In the genomic region with DNA sequence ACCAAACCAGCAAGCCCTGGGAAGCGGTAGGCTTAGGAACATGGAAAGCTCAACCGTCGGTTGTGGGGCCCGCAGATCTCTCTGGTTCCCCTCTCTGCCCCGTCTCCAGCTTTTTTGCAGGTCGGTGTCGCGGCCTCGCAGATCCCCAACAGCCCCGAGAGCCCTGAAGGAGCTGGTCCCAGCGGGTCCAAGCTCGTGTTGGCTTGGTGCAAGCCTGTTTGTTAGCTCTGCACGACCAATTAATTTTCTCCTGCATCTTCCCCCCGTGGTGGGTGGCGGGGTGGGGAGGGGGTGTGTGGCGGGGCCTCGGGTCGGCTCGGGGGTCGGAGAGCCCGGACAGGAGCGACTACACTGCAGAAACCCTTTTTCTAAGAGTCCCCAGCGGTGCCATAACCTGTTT, we compare ENCODE assay signal across 12 cellular contexts. TPM values are rescaled to one million over a fixed set of nuclear protein-coding genes. Genes with fewer than 3 reads are reported as not detected.
DNase-seq lines count a peak whose midpoint lies in the region; ATAC-seq, FAIRE-seq and TF ChIP-seq lines count a peak whose summit lies in the region.
"Had no signal": no experiment of that assay in that cellular context is flagged by ENCODE, and none has a peak within 500 bp of the region (broad histone marks: within the 10 kb centered on the region; RNA-seq: fewer than 3 reads in every experiment).

No MANE protein-coding gene starts in this region.

- H3K27ac ChIP-seq in ACC112 (ENCODE audit: low read depth, low read length), result no peak overlapping the region
- H3K27ac ChIP-seq in HL-60 (replicated peaks), result no peak overlapping the region
- no peak overlapping the region for H3K27ac ChIP-seq in neural cell (ENCODE audit: low read length)
- no peak overlapping the region for H3K27ac ChIP-seq in caudate nucleus (ENCODE audit: low read depth, low read length)
- H3K27ac ChIP-seq in effector memory CD4-positive, alpha-beta T cell (ENCODE audit: insufficient read depth, low read length, poor library complexity, severe bottlenecking), result no peak overlapping the region

- no peaks in the 10 kb centered on the region for H3K9me3 ChIP-seq in neural cell (ENCODE audit: low read length)
- no peaks in the 10 kb centered on the region for H3K9me3 ChIP-seq in effector memory CD4-positive, alpha-beta T cell (ENCODE audit: control insufficient read depth, low read length)

- no peak for ATAC-seq in effector memory CD8-positive, alpha-beta T cell (replicated peaks)
- ATAC-seq: HCT116 had no signal

- no peaks in the 10 kb centered on the region for H3F3A ChIP-seq in neural cell (ENCODE audit: insufficient read depth, low read length, poor library complexity, severe bottlenecking)

- H3K27me3 ChIP-seq in ACC112 (ENCODE audit: insufficient read depth, low read length) (peaks cover 97% of the 10 kb centered on the region), HL-60 (ENCODE audit: insufficient read depth, poor library complexity, severe bottlenecking) (peaks cover 39% of the 10 kb centered on the region), neural cell (ENCODE audit: insufficient read depth, low read depth, low read length) (peaks cover 55% of the 10 kb centered on the region)
- peaks cover 28% of the 10 kb centered on the region for H3K27me3 ChIP-seq in effector memory CD4-positive, alpha-beta T cell (replicated peaks; ENCODE audit: control insufficient read depth, insufficient read depth, low read length, poor library complexity, severe bottlenecking)

- H3K36me3 ChIP-seq in ACC112 (ENCODE audit: insufficient read depth, low read length) (no peaks in the 10 kb centered on the region), neural cell (ENCODE audit: insufficient read depth, low read length) (no peaks in the 10 kb centered on the region)
- no peaks in the 10 kb centered on the region for H3K36me3 ChIP-seq in effector memory CD4-positive, alpha-beta T cell (ENCODE audit: control insufficient read depth, insufficient read depth, low read length)

- H3K27me3 Mint-ChIP-seq in effector memory CD8-positive, alpha-beta T cell, result peaks cover 54 to 90% of the 10 kb centered on the region in 2 donors

- TF ChIP-seq EP300 in neural cell (conservative IDR thresholded peaks at IDR 0.05; ENCODE audit: poor library complexity, severe bottlenecking), result no peak

- TF ChIP-seq RAD21 in neural cell (conservative IDR thresholded peaks at IDR 0.05), result no peak

- H2AFZ ChIP-seq in ACC112 (ENCODE audit: low read length, unreplicated experiment) (no peak overlapping the region), neural cell (ENCODE audit: low read depth, low read length) (no peak overlapping the region)

- no peaks in the 10 kb centered on the region for H3K9me2 ChIP-seq in neural cell (ENCODE audit: insufficient read depth, low read length)

- H3K27ac Mint-ChIP-seq in effector memory CD8-positive, alpha-beta T cell, result no peak overlapping the region

- peak overlapping the region; percentile 54 to 69 for H3K4me3 Mint-ChIP-seq in effector memory CD8-positive, alpha-beta T cell

- H3K4me2 ChIP-seq in neural cell (ENCODE audit: low read length), result peak overlapping the region; percentile 84

- H3K9ac ChIP-seq in neural cell (ENCODE audit: low read length), result peak overlapping the region; percentile 39

- no peaks in the 10 kb centered on the region for H4K20me1 ChIP-seq in neural cell (ENCODE audit: insufficient read depth)

- FAIRE-seq in GM19239 (lab: Jason Lieb, UNC), result no peak
- FAIRE-seq: endometrium had no signal

- DNase-seq in HL-60 (ENCODE audit: low read depth in 1 of 2, low spot score in 1 of 2) (no peak), NCI-H2029 treated with DMSO at 0.1 percent for 48 hours (lab: John Stamatoyannopoulos, UW) (no peak), caudate nucleus (lab: John Stamatoyannopoulos, UW) (no peak), GM19239 (ENCODE audit: insufficient read length, low spot score) (no peak)
- no peak for DNase-seq in effector memory CD8-positive, alpha-beta T cell
- no peak for DNase-seq in effector memory CD4-positive, alpha-beta T cell
- DNase-seq: activated gamma-delta T cell treated with Interleukin-2 at 50 U/mL for 16 hours; stimulated activated naive CD4-positive, alpha-beta T cell treated with Interleukin-2 at 50 U/mL for 16 hours had no signal

- H3K4me1 Mint-ChIP-seq in effector memory CD8-positive, alpha-beta T cell (ENCODE audit: low read depth in 2 of 2), result peaks cover 4 to 6% of the 10 kb centered on the region in 2 donors

- H3K36me3 Mint-ChIP-seq in effector memory CD8-positive, alpha-beta T cell (ENCODE audit: insufficient read depth), result no peaks in the 10 kb centered on the region

- H3K79me2 ChIP-seq in ACC112 (ENCODE audit: control insufficient read depth, insufficient read depth, low read length, unreplicated experiment), result no peaks in the 10 kb centered on the region
- no peaks in the 10 kb centered on the region for H3K79me2 ChIP-seq in neural cell (replicated peaks; ENCODE audit: insufficient read depth, low read length)

- no peaks in the 10 kb centered on the region for H3K4me1 ChIP-seq in ACC112 (ENCODE audit: control insufficient read depth, insufficient read depth, low read length, unreplicated experiment)
- H3K4me1 ChIP-seq in effector memory CD4-positive, alpha-beta T cell (ENCODE audit: control insufficient read depth, insufficient read depth, low read length, poor library complexity, severe bottlenecking), result no peaks in the 10 kb centered on the region

- H3K4me3 ChIP-seq in ACC112 (ENCODE audit: low read depth, low read length) (peak overlapping the region; percentile 62; the same call in 1 of the 2 replicates), HL-60 (replicated peaks; ENCODE audit: insufficient read depth, low read length) (peak overlapping the region; percentile 26), neural cell (ENCODE audit: low read length) (peak overlapping the region; percentile 76)
- no peak overlapping the region for H3K4me3 ChIP-seq in effector memory CD4-positive, alpha-beta T cell (ENCODE audit: insufficient read depth, low read depth, low read length, poor library complexity, severe bottlenecking)

- H3K9me3 Mint-ChIP-seq in effector memory CD8-positive, alpha-beta T cell, result no peaks in the 10 kb centered on the region

- TF ChIP-seq CTCF in HL-60 (IDR thresholded peaks at IDR 0.05; ENCODE audit: insufficient read depth, low read length) (no peak), neural cell (IDR thresholded peaks at IDR 0.05; ENCODE audit: poor library complexity, severe bottlenecking) (no peak)

TF ChIP-seq in neural cell, 6 proteins besides CTCF, POLR2A, EP300 and RAD21:
- TF ChIP-seq EZH2 (IDR thresholded peaks at IDR 0.05; ENCODE audit: borderline replicate concordance, insufficient read depth, low read length, poor library complexity, severe bottlenecking) (no peak), POLR2AphosphoS5 (IDR thresholded peaks at IDR 0.05) (no peak), MXI1 (conservative IDR thresholded peaks at IDR 0.05; ENCODE audit: poor library complexity, severe bottlenecking) (no peak)
- TF ChIP-seq, protein P1, sequence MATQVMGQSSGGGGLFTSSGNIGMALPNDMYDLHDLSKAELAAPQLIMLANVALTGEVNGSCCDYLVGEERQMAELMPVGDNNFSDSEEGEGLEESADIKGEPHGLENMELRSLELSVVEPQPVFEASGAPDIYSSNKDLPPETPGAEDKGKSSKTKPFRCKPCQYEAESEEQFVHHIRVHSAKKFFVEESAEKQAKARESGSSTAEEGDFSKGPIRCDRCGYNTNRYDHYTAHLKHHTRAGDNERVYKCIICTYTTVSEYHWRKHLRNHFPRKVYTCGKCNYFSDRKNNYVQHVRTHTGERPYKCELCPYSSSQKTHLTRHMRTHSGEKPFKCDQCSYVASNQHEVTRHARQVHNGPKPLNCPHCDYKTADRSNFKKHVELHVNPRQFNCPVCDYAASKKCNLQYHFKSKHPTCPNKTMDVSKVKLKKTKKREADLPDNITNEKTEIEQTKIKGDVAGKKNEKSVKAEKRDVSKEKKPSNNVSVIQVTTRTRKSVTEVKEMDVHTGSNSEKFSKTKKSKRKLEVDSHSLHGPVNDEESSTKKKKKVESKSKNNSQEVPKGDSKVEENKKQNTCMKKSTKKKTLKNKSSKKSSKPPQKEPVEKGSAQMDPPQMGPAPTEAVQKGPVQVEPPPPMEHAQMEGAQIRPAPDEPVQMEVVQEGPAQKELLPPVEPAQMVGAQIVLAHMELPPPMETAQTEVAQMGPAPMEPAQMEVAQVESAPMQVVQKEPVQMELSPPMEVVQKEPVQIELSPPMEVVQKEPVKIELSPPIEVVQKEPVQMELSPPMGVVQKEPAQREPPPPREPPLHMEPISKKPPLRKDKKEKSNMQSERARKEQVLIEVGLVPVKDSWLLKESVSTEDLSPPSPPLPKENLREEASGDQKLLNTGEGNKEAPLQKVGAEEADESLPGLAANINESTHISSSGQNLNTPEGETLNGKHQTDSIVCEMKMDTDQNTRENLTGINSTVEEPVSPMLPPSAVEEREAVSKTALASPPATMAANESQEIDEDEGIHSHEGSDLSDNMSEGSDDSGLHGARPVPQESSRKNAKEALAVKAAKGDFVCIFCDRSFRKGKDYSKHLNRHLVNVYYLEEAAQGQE (IDR thresholded peaks at IDR 0.05; ENCODE audit: borderline replicate concordance), result no peak

RNA-seq across cellular contexts. Expression of a gene that starts 0.4 kb away (rescaled TPM):
- polyA plus RNA-seq in neural cell, result 0.17 and 0.30 TPM in 2 replicates
- 0.24 and 0.35 TPM in 2 replicates for polyA minus RNA-seq in neural cell
